In genomic region chr10:102819054-102819453, GRCh38 we compare ENCODE assay signal across 1 cellular context.
TF ChIP-seq lines count a peak whose summit lies in the region.

No MANE protein-coding gene starts in this region.

TF ChIP-seq in GM12878, 131 proteins besides CTCF, POLR2A, EP300 and RAD21:
- TF ChIP-seq CBFB (IDR thresholded peaks at IDR 0.05; ENCODE audit: low read depth) (no peak), SPI1 (IDR thresholded peaks at IDR 0.05; ENCODE audit: borderline replicate concordance, insufficient read depth, low read depth, low read length) (peak; percentile 59; the same call in 1 of the 2 replicates), BHLHE40 (IDR thresholded peaks at IDR 0.05; ENCODE audit: borderline replicate concordance in 1 of 2, low read depth in 2 of 2, low read length in 1 of 2) (no peak), HDGF (IDR thresholded peaks at IDR 0.05) (no peak), TARDBP (IDR thresholded peaks at IDR 0.05; ENCODE audit: borderline replicate concordance) (no peak)
TF ChIP-seq in GM12878: peak in this region for 1.
